ENCODE assay signal across 20 cellular contexts in genomic region chr18:11533513-11533890, GRCh38.
DNase-seq lines count a peak whose midpoint lies in the region; ATAC-seq, FAIRE-seq and TF ChIP-seq lines count a peak whose summit lies in the region.
"Had no signal": no experiment of that assay in that cellular context is flagged by ENCODE, and none has a peak within 500 bp of the region (broad histone marks: within the 10 kb centered on the region; RNA-seq: fewer than 3 reads in every experiment).

No MANE protein-coding gene starts in this region.

- no peak overlapping the region for H3K27ac Mint-ChIP-seq in naive thymus-derived CD4-positive, alpha-beta T cell
- H3K27ac Mint-ChIP-seq: B cell; CD4-positive, alpha-beta T cell; CD8-positive, alpha-beta memory T cell; GM23338; H9 had no signal

- no peak overlapping the region for H3K4me3 ChIP-seq in LNCaP clone FGC (ENCODE audit: low read depth, low read length)
- no peak overlapping the region for H3K4me3 ChIP-seq in naive thymus-derived CD4-positive, alpha-beta T cell (ENCODE audit: low read length)
- H3K4me3 ChIP-seq: BLaER1, GM12878, GM23338 had no signal

- intact Hi-C loops in naive thymus-derived CD4-positive, alpha-beta T cell (cut with micrococcal nuclease), result no loop called here

- peaks cover 0 to 5% (median 0%) of the 10 kb centered on the region in 11 donors for H3K9me3 Mint-ChIP-seq in naive thymus-derived CD4-positive, alpha-beta T cell
- H3K9me3 Mint-ChIP-seq: CD4-positive, alpha-beta T cell had no signal

- no peaks in the 10 kb centered on the region for H3K36me3 ChIP-seq in naive thymus-derived CD4-positive, alpha-beta T cell (ENCODE audit: control insufficient read depth in 2 of 3, insufficient read depth in 3 of 3, low read length in 3 of 3)
- H3K36me3 ChIP-seq: BLaER1 had no signal

- peak; percentile 12 for ATAC-seq in naive thymus-derived CD4-positive, alpha-beta T cell
- ATAC-seq: GM12878, HCT116 had no signal

- no peaks in the 10 kb centered on the region for H3K9me3 ChIP-seq in naive thymus-derived CD4-positive, alpha-beta T cell (ENCODE audit: control insufficient read depth in 2 of 3, low read length in 3 of 3)

- peaks cover 0 to 4% (median 0%) of the 10 kb centered on the region in 5 donors for H3K27me3 Mint-ChIP-seq in naive thymus-derived CD4-positive, alpha-beta T cell
- H3K27me3 Mint-ChIP-seq: B cell had no signal

- H3K4me1 Mint-ChIP-seq in naive thymus-derived CD4-positive, alpha-beta T cell, result no peaks in the 10 kb centered on the region
- H3K4me1 Mint-ChIP-seq: B cell; CD14-positive monocyte; CD8-positive, alpha-beta memory T cell had no signal

- H3K4me3 Mint-ChIP-seq in naive thymus-derived CD4-positive, alpha-beta T cell, result no peak overlapping the region
- H3K4me3 Mint-ChIP-seq: B cell; CD14-positive monocyte; CD4-positive, alpha-beta T cell; CD8-positive, alpha-beta memory T cell; GM23338; H9 had no signal

- H3K4me1 ChIP-seq in naive thymus-derived CD4-positive, alpha-beta T cell (ENCODE audit: control insufficient read depth in 2 of 2, insufficient read depth in 2 of 2, low read length in 2 of 2), result no peaks in the 10 kb centered on the region
- H3K4me1 ChIP-seq: BLaER1 had no signal

- TF ChIP-seq CTCF in C4-2B (conservative IDR thresholded peaks at IDR 0.05) (peak; percentile 18), LNCaP clone FGC (IDR thresholded peaks at IDR 0.05; ENCODE audit: control insufficient read depth, extremely low read depth, insufficient read depth) (0 out of 2 replicates have a peak, but pooled peaks have one; percentile 18)

- CTCF ChIA-PET in naive thymus-derived CD4-positive, alpha-beta T cell (lab: Charles Lee), result no interaction called here

- H3K36me3 Mint-ChIP-seq in naive thymus-derived CD4-positive, alpha-beta T cell, result no peaks in the 10 kb centered on the region
- H3K36me3 Mint-ChIP-seq: CD14-positive monocyte; CD8-positive, alpha-beta memory T cell had no signal

- H3K27ac ChIP-seq in C4-2B, result no peak overlapping the region
- no peak overlapping the region for H3K27ac ChIP-seq in naive thymus-derived CD4-positive, alpha-beta T cell (ENCODE audit: low read depth, low read length)
- H3K27ac ChIP-seq: BLaER1 had no signal

- no peak for FAIRE-seq in RCC 7860 (lab: Jason Lieb, UNC)
- FAIRE-seq: D721Med, GM12878, GM19239 had no signal

- POLR2A ChIA-PET in naive thymus-derived CD4-positive, alpha-beta T cell (lab: Charles Lee), result no interaction called here

- H3K27me3 ChIP-seq in naive thymus-derived CD4-positive, alpha-beta T cell (ENCODE audit: control insufficient read depth in 2 of 2, insufficient read depth in 2 of 2, low read length in 2 of 2), result no peaks in the 10 kb centered on the region
- H3K27me3 ChIP-seq: BLaER1 had no signal

- DNase-seq in LNCaP clone FGC (ENCODE audit: low read depth), result no peak
- DNase-seq in naive thymus-derived CD4-positive, alpha-beta T cell, result no peak
- DNase-seq in AG20443 (ENCODE audit: low spot score), result no peak
- DNase-seq in RCC 7860 (ENCODE audit: low spot score), result no peak
- no peak for DNase-seq in activated naive CD4-positive, alpha-beta T cell treated with Interleukin-2 at 50 U/mL for 16 hours
- DNase-seq: CD4-positive, alpha-beta T cell; CD8-positive, alpha-beta memory T cell; DMS 273 treated with DMSO at 0.1 percent for 48 hours; DMS79; GDM1 had no signal
